In the genomic region with DNA sequence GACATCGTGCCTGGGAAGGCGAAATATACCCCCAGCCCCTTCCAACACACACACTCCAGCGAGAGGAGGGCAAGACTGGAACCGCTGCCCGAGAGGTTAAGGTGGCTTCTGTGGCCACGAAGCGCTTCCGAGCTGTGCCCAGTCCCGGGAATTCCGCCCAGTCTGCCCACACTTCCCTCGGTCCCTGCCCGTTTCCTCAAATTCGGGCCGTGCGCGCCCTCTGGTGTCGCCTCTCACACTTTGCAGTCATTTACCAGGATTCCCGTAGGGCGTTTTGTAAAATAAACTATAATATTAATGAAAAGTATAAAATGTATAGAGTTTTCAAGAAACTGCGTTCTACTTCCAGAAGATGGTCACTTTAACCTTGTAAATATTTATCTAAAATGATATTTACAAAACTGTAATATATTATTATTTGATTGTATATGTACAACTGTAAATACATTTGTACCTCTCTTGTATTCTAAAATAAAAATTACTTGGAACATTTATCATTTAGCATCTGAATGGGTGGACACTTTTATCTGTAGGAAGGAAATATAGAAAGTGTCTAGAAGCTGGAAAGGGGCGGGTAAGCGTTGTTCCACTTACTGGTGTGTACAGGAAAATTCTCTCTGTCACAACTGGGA, we compare ENCODE assay signal across 8 cellular contexts. TPM values are rescaled to one million over a fixed set of nuclear protein-coding genes. Genes with fewer than 3 reads are reported as not detected.
DNase-seq lines count a peak whose midpoint lies in the region; ATAC-seq and TF ChIP-seq lines count a peak whose summit lies in the region.

No MANE protein-coding gene starts in this region.

- peaks cover 5% of the 10 kb centered on the region for H3K27me3 Mint-ChIP-seq in glutamatergic neuron (ENCODE audit: unreplicated experiment)

- H3K9me3 ChIP-seq in DOHH2 (ENCODE audit: control insufficient read depth, insufficient read depth, low read length) (peaks cover 4% of the 10 kb centered on the region; the same call in 1 of the 2 replicates), MM.1S (replicated peaks; ENCODE audit: insufficient read depth, low read length) (no peaks in the 10 kb centered on the region), SJSA1 (replicated peaks) (no peaks in the 10 kb centered on the region), parathyroid adenoma (ENCODE audit: control insufficient read depth, low read length) (no peaks in the 10 kb centered on the region), aorta (ENCODE audit: control insufficient read depth, low read length) (no peaks in the 10 kb centered on the region)

- intact Hi-C loops in aorta (cut with DNase I), result loop anchor here (2.0 kb wide), 1 partner anchor 222 kb away; no protein-coding TSS in a partner anchor

- DNase-seq in MM.1S (peak; percentile 56), SJSA1 (ENCODE audit: low read depth in 1 of 2, low spot score in 2 of 2) (peak; percentile 35 to 80), glutamatergic neuron (peak; percentile 85), aorta (peak; percentile 87 to 93)
- DNase-seq in activated naive CD4-positive, alpha-beta T cell treated with anti-CD3 and anti-CD28 coated beads, Interleukin-2, amount 50 U/mL, for 72 hours (ENCODE audit: low spot score in 2 of 2), result no peak

- no peaks in the 10 kb centered on the region for H3K36me3 ChIP-seq in DOHH2 (ENCODE audit: control insufficient read depth, low read length)
- no peaks in the 10 kb centered on the region for H3K36me3 ChIP-seq in MM.1S (replicated peaks; ENCODE audit: insufficient read depth, low read length)
- H3K36me3 ChIP-seq in SJSA1, result no peaks in the 10 kb centered on the region
- no peaks in the 10 kb centered on the region for H3K36me3 ChIP-seq in parathyroid adenoma (ENCODE audit: control insufficient read depth, insufficient read depth, low read length)
- no peaks in the 10 kb centered on the region for H3K36me3 ChIP-seq in aorta (ENCODE audit: control insufficient read depth in 1 of 2, insufficient read depth in 2 of 2, low read length in 1 of 2)

- H3K4me3 Mint-ChIP-seq in glutamatergic neuron (ENCODE audit: unreplicated experiment), result peak overlapping the region; percentile 82

- no peaks in the 10 kb centered on the region for H3K9me3 Mint-ChIP-seq in activated naive CD4-positive, alpha-beta T cell treated with anti-CD3 and anti-CD28 coated beads, Interleukin-2, amount 50 U/mL, for 72 hours
- H3K9me3 Mint-ChIP-seq in glutamatergic neuron (ENCODE audit: unreplicated experiment), result peaks cover 5% of the 10 kb centered on the region

- no peak overlapping the region for H3K27ac Mint-ChIP-seq in activated naive CD4-positive, alpha-beta T cell treated with anti-CD3 and anti-CD28 coated beads, Interleukin-2, amount 50 U/mL, for 72 hours
- peak overlapping the region; percentile 19 for H3K27ac Mint-ChIP-seq in glutamatergic neuron (ENCODE audit: unreplicated experiment)

- no peak overlapping the region; the same call in 1 of the 2 replicates for H3K9ac ChIP-seq in MM.1S (ENCODE audit: low read length)
- H3K9ac ChIP-seq in parathyroid adenoma, result no peak overlapping the region

- H3K9me2 ChIP-seq in DOHH2 (replicated peaks; ENCODE audit: control insufficient read depth, low read length) (no peaks in the 10 kb centered on the region), MM.1S (replicated peaks; ENCODE audit: insufficient read depth, low read length) (no peaks in the 10 kb centered on the region)

- H3K79me2 ChIP-seq in DOHH2 (ENCODE audit: control insufficient read depth, low read length) (no peaks in the 10 kb centered on the region), MM.1S (ENCODE audit: low read length) (no peaks in the 10 kb centered on the region), parathyroid adenoma (no peaks in the 10 kb centered on the region)

- TF ChIP-seq CTCF in DOHH2 (IDR thresholded peaks at IDR 0.05; ENCODE audit: low read depth, low read length, poor library complexity, severe bottlenecking) (peak; percentile 72), MM.1S (IDR thresholded peaks at IDR 0.05; ENCODE audit: low read length) (peak; percentile 68), glutamatergic neuron (IDR thresholded peaks at IDR 0.05; ENCODE audit: partially characterized antibody, unreplicated experiment) (peak; percentile 82), parathyroid adenoma (IDR thresholded peaks at IDR 0.05) (peak; percentile 61)

- no peaks in the 10 kb centered on the region for H3K36me3 Mint-ChIP-seq in activated naive CD4-positive, alpha-beta T cell treated with anti-CD3 and anti-CD28 coated beads, Interleukin-2, amount 50 U/mL, for 72 hours
- H3K36me3 Mint-ChIP-seq in glutamatergic neuron (ENCODE audit: unreplicated experiment), result peaks cover 8% of the 10 kb centered on the region

- peaks cover 4% of the 10 kb centered on the region; the same call in 1 of the 2 replicates for H3F3A ChIP-seq in DOHH2 (ENCODE audit: control insufficient read depth, insufficient read depth)
- H3F3A ChIP-seq in MM.1S (ENCODE audit: insufficient read depth, low read length), result no peaks in the 10 kb centered on the region

- H2AFZ ChIP-seq in MM.1S (ENCODE audit: low read length) (peak overlapping the region; percentile 97), parathyroid adenoma (peak overlapping the region; percentile 64)

- peak; percentile 20 to 25 for ATAC-seq in activated naive CD4-positive, alpha-beta T cell treated with anti-CD3 and anti-CD28 coated beads, Interleukin-2, amount 50 U/mL, for 72 hours
- ATAC-seq in aorta (ENCODE audit: low FRiP score) (peak; percentile 88), GM21390 (IDR thresholded peaks at IDR 0.05; ENCODE audit: unreplicated experiment) (no peak)

- 4% methylated on average over 22 of the region's 22 CpGs for WGBS in aorta, 2 donors

- peaks cover 5% of the 10 kb centered on the region for H3K4me1 Mint-ChIP-seq in glutamatergic neuron (ENCODE audit: low read depth, unreplicated experiment)

- H3K4me1 ChIP-seq in DOHH2 (ENCODE audit: control insufficient read depth, low read length) (peaks cover 13% of the 10 kb centered on the region), MM.1S (ENCODE audit: low read length) (no peaks in the 10 kb centered on the region), SJSA1 (replicated peaks) (peaks cover 17% of the 10 kb centered on the region), parathyroid adenoma (no peaks in the 10 kb centered on the region), aorta (ENCODE audit: control insufficient read depth in 1 of 2, insufficient read depth in 2 of 2, low read length in 2 of 2) (no peaks in the 10 kb centered on the region)

- H3K27me3 ChIP-seq in DOHH2 (ENCODE audit: control insufficient read depth, low read length), result peaks cover 18% of the 10 kb centered on the region
- peaks cover 30% of the 10 kb centered on the region for H3K27me3 ChIP-seq in MM.1S (replicated peaks; ENCODE audit: insufficient read depth, low read length)
- peaks cover 6% of the 10 kb centered on the region; the same call in 1 of the 2 replicates for H3K27me3 ChIP-seq in SJSA1 (replicated peaks)
- no peaks in the 10 kb centered on the region for H3K27me3 ChIP-seq in parathyroid adenoma (ENCODE audit: control insufficient read depth, insufficient read depth, low read length)
- H3K27me3 ChIP-seq in aorta (ENCODE audit: control insufficient read depth in 1 of 2, insufficient read depth in 2 of 2, low read length in 1 of 2), result no peaks in the 10 kb centered on the region

- H4K20me1 ChIP-seq in DOHH2 (ENCODE audit: control insufficient read depth, insufficient read depth, low read depth, low read length), result no peaks in the 10 kb centered on the region
- no peaks in the 10 kb centered on the region for H4K20me1 ChIP-seq in MM.1S (ENCODE audit: insufficient read depth, low read length)

- H3K27ac ChIP-seq in DOHH2 (ENCODE audit: low read depth, low read length) (no peak overlapping the region), MM.1S (ENCODE audit: low read length) (no peak overlapping the region), SJSA1 (no peak overlapping the region), parathyroid adenoma (no peak overlapping the region), aorta (ENCODE audit: low read depth in 1 of 2, low read length in 2 of 2) (no peak overlapping the region)

- peak overlapping the region; percentile 88 for H3K4me3 ChIP-seq in DOHH2 (ENCODE audit: low read length)
- H3K4me3 ChIP-seq in MM.1S (ENCODE audit: low read length), result peak overlapping the region; percentile 80
- no peak overlapping the region for H3K4me3 ChIP-seq in SJSA1
- peak overlapping the region; percentile 23 for H3K4me3 ChIP-seq in parathyroid adenoma (ENCODE audit: low read depth, low read length)
- H3K4me3 ChIP-seq in aorta (ENCODE audit: low read length in 2 of 2), result no peak overlapping the region

- H3K4me2 ChIP-seq in DOHH2 (ENCODE audit: low read length) (peak overlapping the region; percentile 100), MM.1S (ENCODE audit: low read depth, low read length) (peak overlapping the region; percentile 100), parathyroid adenoma (ENCODE audit: low read length) (peak overlapping the region; percentile 76)

RNA-seq across cellular contexts. Expression of a gene that starts 11.0 kb away (rescaled TPM):
- total RNA-seq in SJSA1 (2014; rRNA removed; shearing (Covaris generic)), result 25.9 and 41.5 TPM in 2 replicates
- 10 to 100 TPM; 68.8 to 84.8 TPM for total RNA-seq in activated naive CD4-positive, alpha-beta T cell treated with anti-CD3 and anti-CD28 coated beads, Interleukin-2, amount 50 U/mL, for 72 hours
- 43.3 TPM for total RNA-seq in glutamatergic neuron (ENCODE audit: unreplicated experiment)
- total RNA-seq in aorta, result 10 to 100 TPM; 18.7 to 20.2 TPM
- 10 to 100 TPM in 1 of 2 donors, 1 to 10 TPM in 1; 9.5 to 17.0 TPM for polyA plus RNA-seq in aorta

RNA-seq across cellular contexts. Expression of a gene that starts 18.2 kb away (rescaled TPM):
- not detected in 2 replicates for total RNA-seq in SJSA1 (2014; rRNA removed; shearing (Covaris generic))
- total RNA-seq in activated naive CD4-positive, alpha-beta T cell treated with anti-CD3 and anti-CD28 coated beads, Interleukin-2, amount 50 U/mL, for 72 hours, result not detected
- total RNA-seq in glutamatergic neuron (ENCODE audit: unreplicated experiment) (0.98 TPM), aorta (not detected)
- polyA plus RNA-seq in aorta, result not detected

Comparison
In these comparisons a context has a peak if more than half of its experiments do, and no peak if none do; other contexts are left out.
1. H3K4me3 ChIP-seq: peak in DOHH2 (single experiment), MM.1S (single experiment) and parathyroid adenoma (single experiment); none in SJSA1 (single experiment) and aorta (0 of 2).
2. DNase-seq: peak in MM.1S (single experiment), SJSA1 (2 of 2), glutamatergic neuron (single experiment) and aorta (2 of 2); none in activated naive CD4-positive, alpha-beta T cell treated with anti-CD3 and anti-CD28 coated beads, Interleukin-2, amount 50 U/mL, for 72 hours (0 of 2).
3. Peak in every context shown above with its lines, with median percentiles within 50 percentile points of each other: H3K4me2 ChIP-seq and CTCF ChIP-seq.